26 cellular contexts compared by ENCODE assay signal in the genomic region with DNA sequence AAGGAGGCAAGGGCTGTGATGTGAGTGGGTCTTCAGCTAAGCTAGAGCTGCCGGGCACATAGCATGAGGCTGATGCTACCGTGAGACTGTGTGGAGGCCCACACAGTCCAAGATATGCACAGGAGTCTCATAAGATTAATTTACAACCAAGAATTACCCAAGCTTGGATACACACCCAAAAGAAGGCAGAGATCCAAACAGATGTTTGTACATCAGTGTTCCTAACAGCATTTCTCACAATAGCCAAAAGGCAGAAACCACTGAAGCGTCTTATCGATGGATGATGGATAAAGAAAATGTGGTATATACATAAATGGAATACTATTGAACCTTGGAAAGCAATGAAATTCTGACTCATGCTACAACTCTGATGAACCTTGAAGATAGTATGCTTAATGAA.
"Had no signal": no experiment of that assay in that cellular context is flagged by ENCODE, and none has a peak within 500 bp of the region (broad histone marks: within the 10 kb centered on the region; RNA-seq: fewer than 3 reads in every experiment).

No MANE protein-coding gene starts in this region.

- H3K36me3 Mint-ChIP-seq: naive B cell had no signal

- H3K4me1 Mint-ChIP-seq: naive B cell had no signal

- DNase-seq: central memory CD4-positive, alpha-beta T cell; effector CD4-positive, alpha-beta T cell; endodermal cell; heart left ventricle; hippocampal formation; left cardiac atrium; left ventricle myocardium superior; mesenchymal stem cell; midbrain; naive B cell; nephron progenitor cell; retina; sigmoid colon; stimulated activated CD4-positive, alpha-beta T cell treated with anti-CD3 and anti-CD28 coated beads, Interleukin-12 subunit alpha, Interleukin-12 subunit beta, amount 100 ng/mL, for 4 hours; stimulated activated naive CD4-positive, alpha-beta T cell; stomach; substantia nigra; transverse colon had no signal

- H3K9me3 Mint-ChIP-seq: endodermal cell had no signal

- H3K4me1 ChIP-seq: heart left ventricle, parathyroid adenoma, prostate gland, sigmoid colon, stomach had no signal

- H3K9ac ChIP-seq: parathyroid adenoma had no signal

- H3K9me3 ChIP-seq: heart left ventricle, prostate gland, sigmoid colon, stomach, thoracic aorta, transverse colon had no signal

- H3K4me3 ChIP-seq: coronary artery, heart left ventricle, lung, prostate gland, sigmoid colon, skin epidermis, stomach, thoracic aorta, transverse colon had no signal

- ATAC-seq: heart left ventricle, left cardiac atrium, left ventricle myocardium superior had no signal

- H3K36me3 ChIP-seq: heart left ventricle, prostate gland, sigmoid colon, stomach, thoracic aorta, transverse colon had no signal

- H3K27me3 ChIP-seq: sigmoid colon, stomach, transverse colon had no signal

- H3K4me3 Mint-ChIP-seq: endodermal cell, naive B cell, nephron progenitor cell had no signal

- H3K27ac ChIP-seq: coronary artery, heart left ventricle, parathyroid adenoma, prostate gland, sigmoid colon, skin epidermis, stomach, thoracic aorta, transverse colon had no signal

- H3K27ac Mint-ChIP-seq: endodermal cell, nephron progenitor cell had no signal

- FAIRE-seq: endothelial cell of umbilical vein, frontal cortex had no signal

- H2AFZ ChIP-seq: parathyroid adenoma had no signal

- H3K79me2 ChIP-seq: parathyroid adenoma had no signal
